ENCODE assay signal across 24 cellular contexts in the genomic region with DNA sequence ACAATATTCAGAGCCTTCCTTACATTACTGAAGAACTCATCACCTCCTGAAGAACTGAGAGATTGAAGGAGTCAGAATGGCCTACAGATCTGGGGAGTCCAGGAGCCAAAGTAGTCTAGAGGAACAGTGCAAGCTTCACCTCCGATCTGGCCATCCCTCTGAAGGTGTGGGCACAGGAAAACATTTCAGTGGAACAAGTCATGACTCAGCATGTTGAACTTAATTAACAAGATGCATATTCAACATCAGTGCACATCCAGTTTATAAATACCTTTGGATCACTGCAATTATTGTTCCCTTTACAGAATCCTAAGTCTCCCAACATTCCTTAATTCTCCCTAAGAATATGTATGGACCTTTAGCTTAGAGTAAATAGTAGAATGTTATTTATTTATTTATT. TPM values are rescaled to one million over a fixed set of nuclear protein-coding genes. Genes with fewer than 3 reads are reported as not detected.
DNase-seq lines count a peak whose midpoint lies in the region; ATAC-seq, FAIRE-seq and TF ChIP-seq lines count a peak whose summit lies in the region.
"Had no signal": no experiment of that assay in that cellular context is flagged by ENCODE, and none has a peak within 500 bp of the region (broad histone marks: within the 10 kb centered on the region; RNA-seq: fewer than 3 reads in every experiment).

No MANE protein-coding gene starts in this region.

- no peak overlapping the region for H3K4me3 Mint-ChIP-seq in H9
- H3K4me3 Mint-ChIP-seq: CD8-positive, alpha-beta T cell had no signal

- no peak for TF ChIP-seq RAD21 in A549 (conservative IDR thresholded peaks at IDR 0.05 in 1 of 2, IDR thresholded peaks at IDR 0.05 in 1 of 2)

- CTCF ChIA-PET in A549 (lab: Yijun Ruan, JAX) = interaction anchor here (1.3 kb wide), 1 partner anchor 15 kb away, joined by 4 read pairs; no protein-coding TSS in a partner anchor

- no peak overlapping the region for H2BK5ac ChIP-seq in H9 (ENCODE audit: insufficient read length, low read length)

- no peaks in the 10 kb centered on the region for H3K79me2 ChIP-seq in H9 (ENCODE audit: insufficient read depth, low read length)

- TF ChIP-seq EP300 in A549 (IDR thresholded peaks at IDR 0.05) = no peak

- no peak overlapping the region for H4K5ac ChIP-seq in H9 (ENCODE audit: insufficient read length, low read depth, low read length)

- H3K36me3 ChIP-seq in bronchial epithelial cell (ENCODE audit: control insufficient read depth, insufficient read depth, low read length) = peaks cover 6% of the 10 kb centered on the region

- no peak overlapping the region for H3K9ac ChIP-seq in H9 (ENCODE audit: extremely low read depth, insufficient read length, low read length)

- H3K27me3 ChIP-seq in H9 (ENCODE audit: insufficient read depth, low read length) (no peaks in the 10 kb centered on the region), bronchial epithelial cell (ENCODE audit: control insufficient read depth, insufficient read depth, low read length) (no peaks in the 10 kb centered on the region)

- 100% methylated on average over 1 of the region's 1 CpG for WGBS in A549 (ENCODE audit: missing lambda C conversion rate)
- no CpG with 5 or more reads among the region's 1 CpG for WGBS in H9 (ENCODE audit: extremely low coverage, insufficient read length, low lambda C conversion rate)

- FAIRE-seq in A549 (lab: Jason Lieb, UNC) = no peak
- peak; percentile 72 for FAIRE-seq in bronchial epithelial cell (lab: Jason Lieb, UNC)
- FAIRE-seq: GM12891, RCC 7860 had no signal

- ATAC-seq in A549 = no peak
- ATAC-seq: CD8-positive, alpha-beta T cell; HCT116 had no signal

- no peak for TF ChIP-seq CTCF in A549 (IDR thresholded peaks at IDR 0.05)
- TF ChIP-seq CTCF in H9 (conservative IDR thresholded peaks at IDR 0.05) = no peak
- no peak for TF ChIP-seq CTCF in bronchial epithelial cell (IDR thresholded peaks at IDR 0.05; ENCODE audit: insufficient read depth, low read length, severe bottlenecking)

- H4K91ac ChIP-seq in H9 (ENCODE audit: insufficient read length, low read depth, low read length) = no peak overlapping the region

- no peak overlapping the region for H2AK5ac ChIP-seq in H9 (ENCODE audit: insufficient read length, low read length)

- H3K79me1 ChIP-seq in H9 (ENCODE audit: insufficient read depth, low read depth, low read length, poor library complexity, severe bottlenecking) = no peaks in the 10 kb centered on the region

- H3K56ac ChIP-seq in H9 (ENCODE audit: insufficient read length, low read depth, low read length) = no peak overlapping the region

- TF ChIP-seq POLR2A in A549 (IDR thresholded peaks at IDR 0.05; ENCODE audit: low read length) = no peak

- H3K27ac Mint-ChIP-seq in H9 = peak overlapping the region in 2 of 3 experiments; percentile 69 to 85; a peak in 2 of 7 replicates
- H3K27ac Mint-ChIP-seq: CD8-positive, alpha-beta T cell had no signal

- no peak overlapping the region for H3K23ac ChIP-seq in H9 (ENCODE audit: insufficient read length, low read depth, low read length)

- no peak overlapping the region for H2BK20ac ChIP-seq in H9 (ENCODE audit: low read depth, low read length, poor library complexity, severe bottlenecking)

- no peak overlapping the region for H2BK12ac ChIP-seq in H9 (ENCODE audit: insufficient read length, low read depth, low read length)

- H3K4me1 Mint-ChIP-seq in H9 = no peaks in the 10 kb centered on the region

- no peaks in the 10 kb centered on the region for H3K23me2 ChIP-seq in H9 (ENCODE audit: insufficient read length, low read depth, low read length, poor library complexity, severe bottlenecking)

- peaks cover 0 to 3% of the 10 kb centered on the region in 2 experiments; a peak in 2 of 5 replicates for H3K9me3 Mint-ChIP-seq in H9
- H3K9me3 Mint-ChIP-seq: CD8-positive, alpha-beta T cell had no signal

- H3K36me3 Mint-ChIP-seq in H9 (ENCODE audit: insufficient read depth in 1 of 3, low read depth in 3 of 3) = peaks cover 19 to 32% (median 27%) of the 10 kb centered on the region in 3 experiments; a peak in 6 of 7 replicates

- H4K8ac ChIP-seq in H9 (replicated peaks; ENCODE audit: insufficient read length, low read depth, low read length) = no peak overlapping the region

- no peak overlapping the region for H3K18ac ChIP-seq in H9 (ENCODE audit: insufficient read length, low read depth, low read length)

- peaks cover under 1% of the 10 kb centered on the region for H4K20me1 ChIP-seq in H9 (ENCODE audit: control insufficient read depth, insufficient read depth, insufficient read length)

- H3K27me3 Mint-ChIP-seq in H9 (ENCODE audit: low read depth) = no peaks in the 10 kb centered on the region

- DNase-seq in A549 (ENCODE audit: low read depth in 1 of 2, low spot score in 1 of 2) (no peak), H9 (no peak), bronchial epithelial cell (ENCODE audit: low read depth) (no peak), NCI-H2081 (lab: John Stamatoyannopoulos, UW) (no peak), DMS79 treated with DMSO at 0.1 percent for 48 hours (lab: John Stamatoyannopoulos, UW) (no peak)
- DNase-seq: Caco-2; CD8-positive, alpha-beta T cell; EL; GDM1; GOT3; Karpas-422; NCI-H1092; NCI-H1417 treated with DMSO at 0.1 percent for 48 hours; NCI-H187 treated with DMSO at 0.1 percent for 48 hours; NCI-H2107; NCI-H446; NCI-H524 treated with DMSO at 0.1 percent for 48 hours; NCI-H774; SIG-M5 had no signal

- H2BK120ac ChIP-seq in H9 (ENCODE audit: low read depth, low read length, poor library complexity, severe bottlenecking) = no peak overlapping the region

- no peak overlapping the region for H3K4me3 ChIP-seq in A549
- H3K4me3 ChIP-seq in bronchial epithelial cell (ENCODE audit: low read depth, low read length) = no peak overlapping the region
- H3K4me3 ChIP-seq: SK-N-MC had no signal

- H3K9me3 ChIP-seq in A549 (no peaks in the 10 kb centered on the region), H9 (ENCODE audit: control insufficient read depth, low read depth, low read length) (no peaks in the 10 kb centered on the region)

- H3K27ac ChIP-seq in A549 (no peak overlapping the region; a peak in 1 of 6 replicates), H9 (ENCODE audit: insufficient read length, low read depth, low read length) (no peak overlapping the region)
- H3K27ac ChIP-seq: C4-2B, SK-N-MC had no signal

- H2BK15ac ChIP-seq in H9 (ENCODE audit: low read depth, low read length) = no peak overlapping the region

- no peak overlapping the region for H3T11ph ChIP-seq in H9 (ENCODE audit: low read length)

- H3K4me1 ChIP-seq in A549 (peaks cover 2% of the 10 kb centered on the region; the same call in 2 of the 3 replicates), H9 (ENCODE audit: insufficient read depth, low read length) (no peaks in the 10 kb centered on the region)
- H3K4me1 ChIP-seq: Caco-2 had no signal

- H3K4me2 ChIP-seq in A549 (no peak overlapping the region), H9 (ENCODE audit: insufficient read depth, insufficient read length, low read length) (no peak overlapping the region)

- no peak overlapping the region for H2AFZ ChIP-seq in H9 (ENCODE audit: low read length)

- H3K4ac ChIP-seq in H9 (ENCODE audit: low read depth, low read length) = no peak overlapping the region

- POLR2A ChIA-PET in A549 (lab: Yijun Ruan, JAX) = no interaction called here

- H3K14ac ChIP-seq in H9 (ENCODE audit: insufficient read depth, low read length) = no peak overlapping the region

TF ChIP-seq in A549, 52 proteins besides CTCF, POLR2A, EP300 and RAD21:
- TF ChIP-seq ZC3H11A (IDR thresholded peaks at IDR 0.05) (no peak), NFE2L2 (conservative IDR thresholded peaks at IDR 0.05; ENCODE audit: low read length) (peak; percentile 37; the same call in 1 of the 2 replicates), MAFK (IDR thresholded peaks at IDR 0.05; ENCODE audit: partially characterized antibody) (peak; percentile 81)
TF ChIP-seq in A549: peak in this region for 2.

RNA-seq across cellular contexts. Expression of a gene that starts 25.5 kb away (rescaled TPM):
- polyA plus RNA-seq in A549 (2011; rRNA removed) (24.9 and 25.1 TPM in 2 replicates), A549 (2017; fragmentation: RNase III; extraction: RNeasy Plus Mini Kit Qiagen cat#74134 plus additional on column Dnase treatment) (16.6 to 21.9 TPM (median 18.2 TPM) in 3 replicates)
- polyA plus RNA-seq in A549 (2012; cell fraction: cytosol; rRNA removed) = 9.0 and 9.4 TPM in 2 replicates
- 5.0 and 5.8 TPM in 2 replicates for polyA plus RNA-seq in A549 (2012; cell fraction: nucleus; rRNA removed)
- 14.1 and 19.3 TPM in 2 replicates for polyA minus RNA-seq in A549 (2011; rRNA and poly(A)+ RNA removed)
- total RNA-seq in H9 (2021) (22.5 and 24.3 TPM in 2 replicates), bronchial epithelial cell (10.3 and 14.5 TPM in 2 replicates)

RNA-seq across cellular contexts. Expression of a gene that starts 25.7 kb away (rescaled TPM):
- polyA plus RNA-seq in A549 (2011; rRNA removed) (126 and 143 TPM in 2 replicates), A549 (2017; fragmentation: RNase III; extraction: RNeasy Plus Mini Kit Qiagen cat#74134 plus additional on column Dnase treatment) (212 to 235 TPM (median 214 TPM) in 3 replicates)
- 242 and 287 TPM in 2 replicates for polyA plus RNA-seq in A549 (2012; cell fraction: cytosol; rRNA removed)
- polyA plus RNA-seq in A549 (2012; cell fraction: nucleus; rRNA removed) = 157 and 173 TPM in 2 replicates
- polyA minus RNA-seq in A549 (2011; rRNA and poly(A)+ RNA removed) = 49.6 and 65.4 TPM in 2 replicates
- total RNA-seq in H9 (2021) (115 and 116 TPM in 2 replicates), bronchial epithelial cell (92.3 and 102 TPM in 2 replicates)

RNA-seq across cellular contexts. Expression of a gene that starts 48.5 kb away (rescaled TPM):
- polyA plus RNA-seq in A549 (2011; rRNA removed) (0.87 and 0.90 TPM in 2 replicates), A549 (2017; fragmentation: RNase III; extraction: RNeasy Plus Mini Kit Qiagen cat#74134 plus additional on column Dnase treatment) (0.47 to 0.95 TPM (median 0.75 TPM) in 3 replicates)
- polyA plus RNA-seq in A549 (2012; cell fraction: cytosol; rRNA removed) = 0.66 and 1.2 TPM in 2 replicates
- polyA plus RNA-seq in A549 (2012; cell fraction: nucleus; rRNA removed) = 0.47 and 0.70 TPM in 2 replicates
- polyA minus RNA-seq in A549 (2011; rRNA and poly(A)+ RNA removed) = 1.4 and 1.5 TPM in 2 replicates
- total RNA-seq in H9 (2021) (not detected in 2 replicates), bronchial epithelial cell (under 0.01 and 0.38 TPM in 2 replicates)
- total RNA-seq: CD8-positive, alpha-beta T cell had no signal
